29 cellular contexts compared by ENCODE assay signal in genomic region chr13:79241697-79242096, GRCh38.
"Had no signal": no experiment of that assay in that cellular context is flagged by ENCODE, and none has a peak within 500 bp of the region (broad histone marks: within the 10 kb centered on the region; RNA-seq: fewer than 3 reads in every experiment).

No MANE protein-coding gene starts in this region.

- H3K4me2 ChIP-seq: smooth muscle cell had no signal

- H3K9me3 ChIP-seq: esophagus squamous epithelium, heart right ventricle, lower lobe of right lung, suprapubic skin, transverse colon, upper lobe of right lung, uterus had no signal

- H2AFZ ChIP-seq: parathyroid adenoma had no signal

- H3K36me3 ChIP-seq: esophagus squamous epithelium, heart right ventricle, lower lobe of right lung, suprapubic skin, transverse colon, upper lobe of right lung, uterus had no signal

- ATAC-seq: heart right ventricle; left cardiac atrium; left ventricle myocardium superior; lower lobe of right lung; natural killer cell treated with Interleukin-12 subunit alpha and Interleukin-12 subunit beta and Interleukin-15 and Interleukin-18, amount 100 ng/mL, for 72 hours; sciatic nerve; stimulated activated naive CD8-positive, alpha-beta T cell treated with anti-CD3 and anti-CD28 coated beads, Interleukin-15, amount 100 ng/mL, for 72 hours; upper lobe of right lung had no signal

- DNase-seq: dermis blood vessel endothelial cell; effector memory CD4-positive, alpha-beta T cell; erythroblast; esophagus squamous epithelium; foreskin melanocyte; glutamatergic neuron; heart right ventricle; hippocampal formation; left cardiac atrium; left ventricle myocardium superior; lower lobe of right lung; naive B cell; stimulated activated CD4-positive, alpha-beta T cell treated with anti-CD3 and anti-CD28 coated beads, Interleukin-12 subunit alpha, Interleukin-12 subunit beta, amount 100 ng/mL, for 4 hours; stimulated activated CD4-positive, alpha-beta T cell treated with anti-CD3 and anti-CD28 coated beads, Interleukin-1b, Interleukin-23, amount 100 ng/mL, for 48 hours; stimulated activated CD4-positive, alpha-beta T cell treated with anti-CD3 and anti-CD28 coated beads, Interleukin-4, amount 100 ng/mL, for 1 hour; stimulated activated CD8-positive, alpha-beta memory T cell treated with anti-CD3 and anti-CD28 coated beads, Interleukin-4, amount 100 ng/mL, for 48 hours; stimulated activated naive CD4-positive, alpha-beta T cell; stimulated activated naive CD8-positive, alpha-beta T cell treated with anti-CD3 and anti-CD28 coated beads, Interleukin-15, amount 100 ng/mL, for 72 hours; transverse colon; upper lobe of right lung; uterus had no signal

- H3K9ac ChIP-seq: parathyroid adenoma had no signal

- H3K4me3 ChIP-seq: coronary artery, esophagus squamous epithelium, heart right ventricle, lower lobe of right lung, smooth muscle cell, suprapubic skin, transverse colon, upper lobe of right lung, uterus had no signal

- H3K27me3 ChIP-seq: esophagus squamous epithelium, suprapubic skin, transverse colon, upper lobe of right lung, uterus had no signal

- H3K4me1 ChIP-seq: esophagus squamous epithelium, heart right ventricle, lower lobe of right lung, parathyroid adenoma, suprapubic skin, upper lobe of right lung, uterus had no signal

- H3K79me2 ChIP-seq: parathyroid adenoma had no signal

- FAIRE-seq: endometrium, islet of Langerhans had no signal

- H3K27ac ChIP-seq: coronary artery, esophagus squamous epithelium, heart right ventricle, lower lobe of right lung, parathyroid adenoma, suprapubic skin, transverse colon, upper lobe of right lung, uterus had no signal
